In the genomic region with DNA sequence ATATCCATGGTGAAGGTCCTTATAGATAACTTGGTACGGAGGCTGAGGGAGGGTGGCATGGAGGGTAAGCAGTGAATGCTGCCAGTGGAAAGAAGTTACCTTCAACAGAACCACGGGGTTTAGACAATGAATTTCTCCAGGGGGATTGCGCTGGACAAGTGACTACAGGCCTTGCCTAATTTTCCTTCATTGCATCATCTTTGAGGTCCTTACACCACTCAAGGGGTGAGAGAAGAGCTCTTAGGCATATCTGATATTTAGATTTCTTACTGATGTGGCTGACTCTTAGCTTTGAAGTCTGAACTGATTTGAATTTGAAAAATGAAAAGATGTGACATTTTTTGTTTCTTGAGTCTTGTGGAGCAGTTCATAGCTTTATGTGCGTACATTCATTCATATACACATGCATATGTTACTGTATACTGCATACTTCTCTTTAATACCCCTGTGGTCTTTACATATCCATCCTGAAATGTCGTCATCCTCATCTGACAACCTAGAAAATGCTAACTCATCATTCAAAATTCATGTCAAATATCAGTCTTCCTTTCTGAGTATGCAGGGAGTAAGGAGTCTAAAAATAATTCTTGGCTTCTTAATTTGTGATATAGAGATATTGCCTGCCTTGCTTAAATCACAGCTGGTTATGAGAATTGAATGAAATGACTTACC, we compare ENCODE assay signal across 21 cellular contexts.
"Had no signal": no experiment of that assay in that cellular context is flagged by ENCODE, and none has a peak within 500 bp of the region (broad histone marks: within the 10 kb centered on the region; RNA-seq: fewer than 3 reads in every experiment).

No MANE protein-coding gene starts in this region.

- H3K27me3 Mint-ChIP-seq: activated CD4-positive, alpha-beta memory T cell treated with anti-CD3 and anti-CD28 coated beads for 36 hours had no signal

- ATAC-seq: activated T-cell treated with anti-CD3 and anti-CD28 coated beads, Interleukin-2, amount 50 U/mL, for 72 hours; left lobe of liver; natural killer cell; stimulated activated naive CD8-positive, alpha-beta T cell treated with anti-CD3 and anti-CD28 coated beads, Interleukin-15, Interleukin-2, amounts not matched to agents 100 U/mL and 50 U/mL, for 24 hours had no signal

- H3K27me3 ChIP-seq: cardiac muscle cell, ovary had no signal

- DNase-seq: activated B cell treated with CpG ODN at 0.5 μM for 24 hours; activated CD4-positive, alpha-beta memory T cell treated with anti-CD3 and anti-CD28 coated beads for 36 hours; activated CD4-positive, alpha-beta T cell treated with anti-CD3 and anti-CD28 coated beads for 4 hours; activated effector memory CD4-positive, alpha-beta T cell treated with Interleukin-2 at 50 U/mL for 16 hours; activated naive CD4-positive, alpha-beta T cell treated with anti-CD3 and anti-CD28 coated beads for 36 hours; activated naive CD8-positive, alpha-beta T cell treated with anti-CD3 and anti-CD28 coated beads, Interleukin-2, amount 10 ng/mL, durations not matched to agents 7 days and 5 days; activated T-cell treated with anti-CD3 and anti-CD28 coated beads, Interleukin-2, amount 50 U/mL, for 72 hours; amygdala; cortex of kidney; endodermal cell; immature natural killer cell; midbrain; natural killer cell; ovary; stimulated activated CD4-positive, alpha-beta T cell treated with anti-CD3 and anti-CD28 coated beads, Interleukin-4, amount 100 ng/mL, for 24 hours; stimulated activated naive CD8-positive, alpha-beta T cell treated with anti-CD3 and anti-CD28 coated beads, Interleukin-15, Interleukin-2, amounts not matched to agents 100 U/mL and 50 U/mL, for 24 hours; T-helper 9 cell had no signal

- H3K4me1 Mint-ChIP-seq: activated B cell treated with CpG ODN at 0.5 μM for 24 hours, endodermal cell had no signal

- H3K4me1 ChIP-seq: prostate gland had no signal

- H3K27ac Mint-ChIP-seq: activated B cell treated with CpG ODN at 0.5 μM for 24 hours; activated CD4-positive, alpha-beta memory T cell treated with anti-CD3 and anti-CD28 coated beads for 36 hours; activated naive CD4-positive, alpha-beta T cell treated with anti-CD3 and anti-CD28 coated beads for 36 hours; activated naive CD8-positive, alpha-beta T cell treated with anti-CD3 and anti-CD28 coated beads, Interleukin-2, amount 10 ng/mL, durations not matched to agents 7 days and 5 days; activated T-cell treated with anti-CD3 and anti-CD28 coated beads, Interleukin-2, amount 50 U/mL, for 72 hours; endodermal cell; immature natural killer cell; natural killer cell had no signal

- H3K36me3 Mint-ChIP-seq: activated CD4-positive, alpha-beta memory T cell treated with anti-CD3 and anti-CD28 coated beads for 36 hours; immature natural killer cell; natural killer cell had no signal

- H3K36me3 ChIP-seq: cardiac muscle cell, ovary, prostate gland had no signal

- H3K27ac ChIP-seq: cardiac muscle cell, epithelial cell of prostate, ovary, prostate gland had no signal

- H3K4me3 Mint-ChIP-seq: activated B cell treated with CpG ODN at 0.5 μM for 24 hours; activated CD4-positive, alpha-beta memory T cell treated with anti-CD3 and anti-CD28 coated beads for 36 hours; activated naive CD4-positive, alpha-beta T cell treated with anti-CD3 and anti-CD28 coated beads for 36 hours; activated naive CD8-positive, alpha-beta T cell treated with anti-CD3 and anti-CD28 coated beads, Interleukin-2, amount 10 ng/mL, durations not matched to agents 7 days and 5 days; activated T-cell treated with anti-CD3 and anti-CD28 coated beads, Interleukin-2, amount 50 U/mL, for 72 hours; endodermal cell; immature natural killer cell; natural killer cell had no signal

- H3K9me3 Mint-ChIP-seq: activated B cell treated with CpG ODN at 0.5 μM for 24 hours; activated CD4-positive, alpha-beta memory T cell treated with anti-CD3 and anti-CD28 coated beads for 36 hours; activated naive CD4-positive, alpha-beta T cell treated with anti-CD3 and anti-CD28 coated beads for 36 hours; activated naive CD8-positive, alpha-beta T cell treated with anti-CD3 and anti-CD28 coated beads, Interleukin-2, amount 10 ng/mL, durations not matched to agents 7 days and 5 days; activated T-cell treated with anti-CD3 and anti-CD28 coated beads, Interleukin-2, amount 50 U/mL, for 72 hours; endodermal cell; immature natural killer cell; natural killer cell had no signal

- H3K4me3 ChIP-seq: cardiac muscle cell, ovary, prostate gland had no signal

- H3K9me3 ChIP-seq: ovary, prostate gland had no signal
